3 cellular contexts compared by ENCODE assay signal in genomic region chr2:74906395-74906794, GRCh38.
"Had no signal": no experiment of that assay in that cellular context is flagged by ENCODE, and none has a peak within 500 bp of the region (broad histone marks: within the 10 kb centered on the region; RNA-seq: fewer than 3 reads in every experiment).

No MANE protein-coding gene starts in this region.

- ATAC-seq: GM12878 had no signal

- DNase-seq: GDM1, GF-D8 had no signal

- H3K4me3 ChIP-seq: GM12878 had no signal
